ENCODE assay signal across 31 cellular contexts in genomic region chr2:176742271-176742670, GRCh38.
"Had no signal": no experiment of that assay in that cellular context is flagged by ENCODE, and none has a peak within 500 bp of the region (broad histone marks: within the 10 kb centered on the region; RNA-seq: fewer than 3 reads in every experiment).

No MANE protein-coding gene starts in this region.

- H3K4me1 ChIP-seq: left lung, pancreas, prostate gland, right lobe of liver, stomach, testis, thyroid gland, upper lobe of left lung had no signal

- H3K4me3 ChIP-seq: left lung, lung, mucosa of descending colon, pancreas, prostate gland, right lobe of liver, smooth muscle cell, stomach, testis, thyroid gland, transverse colon, upper lobe of left lung, vagina had no signal

- DNase-seq: hypothalamus; immature natural killer cell; kidney; left colon; left lung; midbrain; mucosa of descending colon; naive thymus-derived CD4-positive, alpha-beta T cell; nucleus accumbens; pancreas; posterior cingulate gyrus; retina; right lobe of liver; stimulated activated CD4-positive, alpha-beta T cell treated with anti-CD3 and anti-CD28 coated beads, Interleukin-12 subunit alpha, Interleukin-12 subunit beta, amount 100 ng/mL, for 4 hours; stimulated activated CD4-positive, alpha-beta T cell treated with anti-CD3 and anti-CD28 coated beads, Interleukin-15, amount 100 ng/mL, for 24 hours; stimulated activated CD4-positive, alpha-beta T cell treated with anti-CD3 and anti-CD28 coated beads, Interleukin-2, amount 100 ng/mL, for 24 hours; stimulated activated CD4-positive, alpha-beta T cell treated with anti-CD3 and anti-CD28 coated beads, Interleukin-4, amount 100 ng/mL, for 1 hour; stimulated activated naive B cell treated with anti-CD40 and anti-IgM and Interleukin-4, amounts not matched to agents 10 μg/mL and 1 μg/mL and 100 μg/mL, for 72 hours; stimulated activated naive CD8-positive, alpha-beta T cell treated with anti-CD3 and anti-CD28 coated beads, Interleukin-15, Interleukin-2, amounts not matched to agents 100 U/mL and 50 U/mL, for 24 hours; stomach; testis; thyroid gland; transverse colon; upper lobe of left lung had no signal

- H3K4me2 ChIP-seq: smooth muscle cell had no signal

- H3K27ac ChIP-seq: left lung, pancreas, prostate gland, right lobe of liver, stomach, testis, thyroid gland, transverse colon, upper lobe of left lung, vagina had no signal

- H3K36me3 Mint-ChIP-seq: immature natural killer cell; memory B cell; naive thymus-derived CD4-positive, alpha-beta T cell; natural killer cell treated with Interleukin-12 subunit alpha and Interleukin-12 subunit beta and Interleukin-15 and Interleukin-18, amount 100 ng/mL, for 72 hours; stimulated activated naive B cell treated with anti-CD40 and anti-IgM and Interleukin-4, amounts not matched to agents 10 μg/mL and 1 μg/mL and 100 μg/mL, for 72 hours had no signal

- H3K4me1 Mint-ChIP-seq: stimulated activated naive B cell treated with anti-CD40 and anti-IgM and Interleukin-4, amounts not matched to agents 10 μg/mL and 1 μg/mL and 100 μg/mL, for 72 hours had no signal

- H3K4me3 Mint-ChIP-seq: immature natural killer cell; memory B cell; naive thymus-derived CD4-positive, alpha-beta T cell; natural killer cell treated with Interleukin-12 subunit alpha and Interleukin-12 subunit beta and Interleukin-15 and Interleukin-18, amount 100 ng/mL, for 72 hours; neural crest cell; stimulated activated naive B cell treated with anti-CD40 and anti-IgM and Interleukin-4, amounts not matched to agents 10 μg/mL and 1 μg/mL and 100 μg/mL, for 72 hours had no signal

- H3K36me3 ChIP-seq: left lung, pancreas, prostate gland, right lobe of liver, stomach, thyroid gland, transverse colon, upper lobe of left lung, vagina had no signal

- H3K9me3 Mint-ChIP-seq: memory B cell; naive thymus-derived CD4-positive, alpha-beta T cell; natural killer cell treated with Interleukin-12 subunit alpha and Interleukin-12 subunit beta and Interleukin-15 and Interleukin-18, amount 100 ng/mL, for 72 hours; stimulated activated naive B cell treated with anti-CD40 and anti-IgM and Interleukin-4, amounts not matched to agents 10 μg/mL and 1 μg/mL and 100 μg/mL, for 72 hours had no signal

- H3K27me3 ChIP-seq: left lung, right lobe of liver, stomach, testis, thyroid gland, transverse colon, upper lobe of left lung, vagina had no signal

- H3K27ac Mint-ChIP-seq: immature natural killer cell; memory B cell; naive thymus-derived CD4-positive, alpha-beta T cell; natural killer cell treated with Interleukin-12 subunit alpha and Interleukin-12 subunit beta and Interleukin-15 and Interleukin-18, amount 100 ng/mL, for 72 hours; stimulated activated naive B cell treated with anti-CD40 and anti-IgM and Interleukin-4, amounts not matched to agents 10 μg/mL and 1 μg/mL and 100 μg/mL, for 72 hours had no signal

- H3K9me3 ChIP-seq: left lung, mucosa of descending colon, pancreas, prostate gland, right lobe of liver, stomach, testis, thyroid gland, transverse colon, upper lobe of left lung, vagina had no signal

- ATAC-seq: left colon; left lung; mucosa of descending colon; naive thymus-derived CD4-positive, alpha-beta T cell; natural killer cell treated with Interleukin-12 subunit alpha and Interleukin-12 subunit beta and Interleukin-15 and Interleukin-18, amount 100 ng/mL, for 72 hours; pancreas; right lobe of liver; stimulated activated naive B cell treated with anti-CD40 and anti-IgM and Interleukin-4, amounts not matched to agents 10 μg/mL and 1 μg/mL and 100 μg/mL, for 72 hours; stimulated activated naive CD8-positive, alpha-beta T cell treated with anti-CD3 and anti-CD28 coated beads, Interleukin-15, Interleukin-2, amounts not matched to agents 100 U/mL and 50 U/mL, for 24 hours had no signal
